Comparison of ENCODE assay signal across 19 cellular contexts in genomic region chr12:10695852-10696251, GRCh38. TPM values are rescaled to one million over a fixed set of nuclear protein-coding genes. Genes with fewer than 3 reads are reported as not detected.
DNase-seq lines count a peak whose midpoint lies in the region; ATAC-seq, FAIRE-seq and TF ChIP-seq lines count a peak whose summit lies in the region.
"Had no signal": no experiment of that assay in that cellular context is flagged by ENCODE, and none has a peak within 500 bp of the region (broad histone marks: within the 10 kb centered on the region; RNA-seq: fewer than 3 reads in every experiment).

No MANE protein-coding gene starts in this region.

- H3K23me2 ChIP-seq in H9 (ENCODE audit: insufficient read length, low read depth, low read length, poor library complexity, severe bottlenecking) = no peaks in the 10 kb centered on the region

- H2BK5ac ChIP-seq in H9 (ENCODE audit: insufficient read length, low read length) = no peak overlapping the region
- H2BK5ac ChIP-seq in IMR-90 (ENCODE audit: low read depth, low read length, poor library complexity, severe bottlenecking) = no peak overlapping the region

- H4K8ac ChIP-seq in H9 (replicated peaks; ENCODE audit: insufficient read length, low read depth, low read length) (no peak overlapping the region), IMR-90 (ENCODE audit: low read depth in 2 of 2, low read length in 2 of 2) (no peak overlapping the region)

- TF ChIP-seq RAD21 in IMR-90 (IDR thresholded peaks at IDR 0.05; ENCODE audit: low read length) (no peak), GM12878 (IDR thresholded peaks at IDR 0.05; ENCODE audit: insufficient read depth, low read depth, low read length) (no peak)

- H3K9me3 ChIP-seq in H9 (ENCODE audit: control insufficient read depth, low read depth, low read length) (no peaks in the 10 kb centered on the region), IMR-90 (ENCODE audit: control insufficient read depth, insufficient read depth, low read length) (no peaks in the 10 kb centered on the region), GM12878 (replicated peaks; ENCODE audit: control insufficient read depth, insufficient read depth, low read length) (no peaks in the 10 kb centered on the region), psoas muscle (no peaks in the 10 kb centered on the region), mammary epithelial cell (replicated peaks; ENCODE audit: insufficient read depth, low read length) (no peaks in the 10 kb centered on the region), uterus (no peaks in the 10 kb centered on the region)

- DNase-seq in H9 (no peak), IMR-90 (no peak), GM12878 (ENCODE audit: low read depth, low spot score) (no peak), psoas muscle (no peak), NCI-H2171 (lab: John Stamatoyannopoulos, UW) (no peak), NCI-H526 treated with DMSO at 0.1 percent for 48 hours (lab: John Stamatoyannopoulos, UW) (no peak), mammary epithelial cell (no peak), uterus (no peak)
- DNase-seq: ACHN; CD4-positive, alpha-beta T cell; DMS79 treated with DMSO at 0.1 percent for 48 hours; GF-D8; HCEC 1CT; HFFc6; KBM-7 had no signal

- BruUV-seq in IMR-90 (replicated peaks; lab: Mats Ljungman, UMichigan) (no TSS peak), GM12878 (replicated peaks; lab: Mats Ljungman, UMichigan) (no TSS peak), mammary epithelial cell (replicated peaks; lab: Mats Ljungman, UMichigan) (no TSS peak)

- H3K4me1 ChIP-seq in H9 (ENCODE audit: insufficient read depth, low read length) = no peaks in the 10 kb centered on the region
- H3K4me1 ChIP-seq in IMR-90 (ENCODE audit: control insufficient read depth, insufficient read depth, low read length) = no peaks in the 10 kb centered on the region
- H3K4me1 ChIP-seq in GM12878 (ENCODE audit: control insufficient read depth, insufficient read depth, low read length) = peaks cover under 1% of the 10 kb centered on the region; the same call in 1 of the 2 replicates
- H3K4me1 ChIP-seq in psoas muscle = peaks cover 10% of the 10 kb centered on the region
- H3K4me1 ChIP-seq in mammary epithelial cell (ENCODE audit: insufficient read depth, low read length) = no peaks in the 10 kb centered on the region
- no peaks in the 10 kb centered on the region for H3K4me1 ChIP-seq in uterus

- no peaks in the 10 kb centered on the region for H3K9me1 ChIP-seq in IMR-90 (ENCODE audit: insufficient read depth, low read length)

- no peak overlapping the region for H2BK120ac ChIP-seq in H9 (ENCODE audit: low read depth, low read length, poor library complexity, severe bottlenecking)
- H2BK120ac ChIP-seq in IMR-90 (ENCODE audit: low read depth, low read length) = no peak overlapping the region

- H2AK5ac ChIP-seq in H9 (ENCODE audit: insufficient read length, low read length) (no peak overlapping the region), IMR-90 (ENCODE audit: low read depth, low read length) (no peak overlapping the region)

- no peaks in the 10 kb centered on the region for H3K79me2 ChIP-seq in H9 (ENCODE audit: insufficient read depth, low read length)
- no peaks in the 10 kb centered on the region for H3K79me2 ChIP-seq in GM12878 (ENCODE audit: control insufficient read depth, insufficient read depth, low read length)
- H3K79me2 ChIP-seq in mammary epithelial cell (ENCODE audit: insufficient read depth, low read length) = peaks cover 16% of the 10 kb centered on the region

- H3K4me3 ChIP-seq in IMR-90 (ENCODE audit: insufficient read depth, low read depth, low read length) = no peak overlapping the region
- no peak overlapping the region for H3K4me3 ChIP-seq in GM12878
- no peak overlapping the region for H3K4me3 ChIP-seq in psoas muscle
- H3K4me3 ChIP-seq in mammary epithelial cell (replicated peaks in 1 of 3; ENCODE audit: insufficient read depth in 1 of 3, low read depth in 2 of 3, low read length in 3 of 3) = no peak overlapping the region
- no peak overlapping the region for H3K4me3 ChIP-seq in uterus

- dilution Hi-C loops in IMR-90 (cut with HindIII; ENCODE audit: low sequenced_read_pairs, unreplicated experiment) = no loop called here
- dilution Hi-C loops in mammary epithelial cell (cut with HindIII; ENCODE audit: low sequenced_read_pairs) = no loop called here

- POLR2A ChIA-PET in IMR-90 (lab: Charles Lee; ENCODE audit: unreplicated experiment) = no interaction called here
- POLR2A ChIA-PET in GM12878 (lab: Charles Lee) = no interaction called here

- H4K5ac ChIP-seq in H9 (ENCODE audit: insufficient read length, low read depth, low read length) (no peak overlapping the region), IMR-90 (ENCODE audit: low read depth, low read length) (no peak overlapping the region)

- H4K20me1 ChIP-seq in H9 (ENCODE audit: control insufficient read depth, insufficient read depth, insufficient read length) = no peaks in the 10 kb centered on the region
- no peaks in the 10 kb centered on the region for H4K20me1 ChIP-seq in IMR-90 (ENCODE audit: insufficient read depth, low read length)
- no peaks in the 10 kb centered on the region for H4K20me1 ChIP-seq in GM12878 (ENCODE audit: control insufficient read depth, insufficient read depth)
- peaks cover 2% of the 10 kb centered on the region for H4K20me1 ChIP-seq in mammary epithelial cell (ENCODE audit: insufficient read depth, low read length)

- H2BK20ac ChIP-seq in H9 (ENCODE audit: low read depth, low read length, poor library complexity, severe bottlenecking) = no peak overlapping the region
- H2BK20ac ChIP-seq in IMR-90 (ENCODE audit: low read depth, low read length) = no peak overlapping the region

- H3K27me3 Mint-ChIP-seq in H9 (ENCODE audit: low read depth) = no peaks in the 10 kb centered on the region
- H3K27me3 Mint-ChIP-seq: CD4-positive, alpha-beta T cell had no signal

- TF ChIP-seq CTCF in H9 (conservative IDR thresholded peaks at IDR 0.05) (no peak), IMR-90 (conservative IDR thresholded peaks at IDR 0.05; ENCODE audit: low read depth, low read length) (no peak), GM12878 (IDR thresholded peaks at IDR 0.05 in 2 of 3, conservative IDR thresholded peaks at IDR 0.05 in 1 of 3; ENCODE audit: control insufficient read depth in 2 of 3, extremely low read depth in 1 of 3, insufficient read depth in 1 of 3, low read depth in 3 of 3, low read length in 3 of 3) (no peak), psoas muscle (IDR thresholded peaks at IDR 0.05) (no peak), mammary epithelial cell (conservative IDR thresholded peaks at IDR 0.05 in 1 of 2, IDR thresholded peaks at IDR 0.05 in 1 of 2; ENCODE audit: extremely low read depth in 1 of 2, insufficient read depth in 1 of 2, low read depth in 1 of 2, low read length in 2 of 2) (no peak), uterus (IDR thresholded peaks at IDR 0.05) (no peak)

- H2BK15ac ChIP-seq in H9 (ENCODE audit: low read depth, low read length) = no peak overlapping the region
- no peak overlapping the region for H2BK15ac ChIP-seq in IMR-90 (ENCODE audit: low read depth, low read length)

- TF ChIP-seq EP300 in GM12878 (IDR thresholded peaks at IDR 0.05; ENCODE audit: borderline replicate concordance in 1 of 2, control insufficient read depth in 1 of 2, low read depth in 2 of 2, low read length in 2 of 2) = no peak

- no peaks in the 10 kb centered on the region for H3K79me1 ChIP-seq in H9 (ENCODE audit: insufficient read depth, low read depth, low read length, poor library complexity, severe bottlenecking)
- H3K79me1 ChIP-seq in IMR-90 (ENCODE audit: low read depth in 1 of 2, low read length in 2 of 2) = no peaks in the 10 kb centered on the region; a peak in 1 of 4 replicates

- peak overlapping the region in 2 of 3 experiments; percentile 13 to 50; a peak in 2 of 7 replicates for H3K27ac Mint-ChIP-seq in H9
- H3K27ac Mint-ChIP-seq: CD4-positive, alpha-beta T cell; HFFc6 had no signal

- no peak overlapping the region for H2BK12ac ChIP-seq in H9 (ENCODE audit: insufficient read length, low read depth, low read length)

- H3K4ac ChIP-seq in H9 (ENCODE audit: low read depth, low read length) = no peak overlapping the region
- H3K4ac ChIP-seq in IMR-90 (ENCODE audit: low read depth, low read length) = no peak overlapping the region

- H3K27me3 ChIP-seq in H9 (ENCODE audit: insufficient read depth, low read length) = no peaks in the 10 kb centered on the region
- H3K27me3 ChIP-seq in IMR-90 (ENCODE audit: control insufficient read depth, insufficient read depth, low read length) = no peaks in the 10 kb centered on the region
- H3K27me3 ChIP-seq in GM12878 (replicated peaks in 1 of 2; ENCODE audit: control insufficient read depth in 2 of 2, insufficient read depth in 2 of 2, low read length in 1 of 2) = no peaks in the 10 kb centered on the region
- no peaks in the 10 kb centered on the region for H3K27me3 ChIP-seq in psoas muscle (ENCODE audit: insufficient read depth in 3 of 3, low read length in 2 of 3)
- no peaks in the 10 kb centered on the region for H3K27me3 ChIP-seq in mammary epithelial cell (ENCODE audit: insufficient read depth, low read length)
- H3K27me3 ChIP-seq in uterus = no peaks in the 10 kb centered on the region

- RAD21 ChIA-PET in GM12878 (lab: Charles Lee; ENCODE audit: unreplicated experiment) = interaction anchor here (1.6 kb wide), 1 partner anchor 54 kb away, joined by 4 read pairs; no protein-coding TSS in a partner anchor

- no peaks in the 10 kb centered on the region for H3K9me3 Mint-ChIP-seq in H9
- H3K9me3 Mint-ChIP-seq: CD4-positive, alpha-beta T cell; HFFc6 had no signal

- no peak overlapping the region for H3K14ac ChIP-seq in H9 (ENCODE audit: insufficient read depth, low read length)
- H3K14ac ChIP-seq in IMR-90 (replicated peaks; ENCODE audit: low read depth, low read length) = no peak overlapping the region

- in situ Hi-C loops in IMR-90 (cut with MboI; ENCODE audit: low sequenced_read_pairs) = no loop called here
- in situ Hi-C loops in GM12878 (cut with MboI) = no loop called here
- in situ Hi-C loops in mammary epithelial cell (cut with MboI; ENCODE audit: low sequenced_read_pairs in 2 of 2) = loop anchor here in 1 of 2 donors (25.0 kb wide), 1 partner anchor 459 kb away; no protein-coding TSS in a partner anchor

- H3K36me3 ChIP-seq in IMR-90 (ENCODE audit: control insufficient read depth, insufficient read depth, low read length) = peaks cover 30% of the 10 kb centered on the region
- H3K36me3 ChIP-seq in GM12878 (ENCODE audit: control insufficient read depth in 2 of 2, insufficient read depth in 2 of 2, low read length in 1 of 2) = peaks cover 0 to 17% of the 10 kb centered on the region in 2 experiments; a peak in 2 of 4 replicates
- peaks cover 5 to 45% of the 10 kb centered on the region in 2 donors for H3K36me3 ChIP-seq in psoas muscle (ENCODE audit: insufficient read depth in 1 of 2, low read depth in 1 of 2)
- H3K36me3 ChIP-seq in mammary epithelial cell (ENCODE audit: insufficient read depth, low read length) = peaks cover 36% of the 10 kb centered on the region
- H3K36me3 ChIP-seq in uterus = no peaks in the 10 kb centered on the region

- ATAC-seq in IMR-90 (ENCODE audit: low read depth) (no peak), GM12878 (peak; percentile 22; the same call in 1 of the 3 replicates), psoas muscle (peak; percentile 35 to 41 (median 40))

- intact Hi-C loops in IMR-90 (cut with micrococcal nuclease) = no loop called here
- intact Hi-C loops in GM12878 (cut with micrococcal nuclease; ENCODE audit: unreplicated experiment) = no loop called here
- intact Hi-C loops in psoas muscle (cut with DNase I) = no loop called here
- intact Hi-C loops in mammary epithelial cell (cut with micrococcal nuclease) = no loop called here
- intact Hi-C loops in uterus (cut with DNase I; ENCODE audit: low total_unique reads) = no loop called here

- H3K9ac ChIP-seq in H9 (ENCODE audit: extremely low read depth, insufficient read length, low read length) (no peak overlapping the region), IMR-90 (ENCODE audit: low read depth, low read length) (no peak overlapping the region), GM12878 (ENCODE audit: control insufficient read depth, insufficient read depth, low read length) (no peak overlapping the region), mammary epithelial cell (ENCODE audit: insufficient read depth, low read length) (no peak overlapping the region)

- H4K91ac ChIP-seq in H9 (ENCODE audit: insufficient read length, low read depth, low read length) = no peak overlapping the region
- H4K91ac ChIP-seq in IMR-90 (ENCODE audit: insufficient read depth, low read depth, low read length) = no peak overlapping the region

- H3K56ac ChIP-seq in H9 (ENCODE audit: insufficient read length, low read depth, low read length) (no peak overlapping the region), IMR-90 (ENCODE audit: extremely low read depth, insufficient read depth, low read length) (no peak overlapping the region)

- FAIRE-seq in GM12878 (lab: Jason Lieb, UNC) = no peak
- FAIRE-seq: A204.1, H1 had no signal

- H3K4me2 ChIP-seq in H9 (ENCODE audit: insufficient read depth, insufficient read length, low read length) (no peak overlapping the region), IMR-90 (ENCODE audit: low read depth, low read length) (no peak overlapping the region), GM12878 (ENCODE audit: control insufficient read depth, insufficient read depth) (no peak overlapping the region), mammary epithelial cell (ENCODE audit: insufficient read depth, low read depth, low read length) (no peak overlapping the region)

- H3K4me3 Mint-ChIP-seq in H9 = no peak overlapping the region
- H3K4me3 Mint-ChIP-seq: CD4-positive, alpha-beta T cell; HFFc6 had no signal

- CTCF ChIA-PET in IMR-90 (lab: Yijun Ruan, JAX) = interaction anchor here (0.6 to 1.6 kb wide), 3 partner anchors 10 to 330 kb away, joined by 3 to 5 read pairs (median 5); no protein-coding TSS in a partner anchor
- CTCF ChIA-PET in GM12878 (lab: Yijun Ruan, JAX) = interaction anchor here (3.2 kb wide), 1 partner anchor 23 kb away, joined by 10 read pairs; no protein-coding TSS in a partner anchor
- CTCF ChIA-PET in mammary epithelial cell (lab: Charles Lee; ENCODE audit: low non-redundant PET) = no interaction called here

- no peak overlapping the region for H2AFZ ChIP-seq in H9 (ENCODE audit: low read length)
- no peak overlapping the region for H2AFZ ChIP-seq in IMR-90 (replicated peaks; ENCODE audit: low read length, poor library complexity)
- H2AFZ ChIP-seq in GM12878 (ENCODE audit: control insufficient read depth, low read depth, low read length) = no peak overlapping the region
- H2AFZ ChIP-seq in mammary epithelial cell (ENCODE audit: low read depth, low read length) = no peak overlapping the region

- H2AK9ac ChIP-seq in IMR-90 (replicated peaks; ENCODE audit: low read depth, low read length, poor library complexity) = no peak overlapping the region

- H3K4me1 Mint-ChIP-seq in H9 = no peaks in the 10 kb centered on the region

- peaks cover 12 to 44% (median 39%) of the 10 kb centered on the region in 3 experiments; a peak in 6 of 7 replicates for H3K36me3 Mint-ChIP-seq in H9 (ENCODE audit: insufficient read depth in 1 of 3, low read depth in 3 of 3)

- H3K18ac ChIP-seq in H9 (ENCODE audit: insufficient read length, low read depth, low read length) (no peak overlapping the region), IMR-90 (ENCODE audit: low read depth, low read length) (no peak overlapping the region)

- H3K23ac ChIP-seq in H9 (ENCODE audit: insufficient read length, low read depth, low read length) = no peak overlapping the region
- no peak overlapping the region for H3K23ac ChIP-seq in IMR-90 (ENCODE audit: low read depth, low read length)

- TF ChIP-seq POLR2A in IMR-90 (IDR thresholded peaks at IDR 0.05; ENCODE audit: low read depth, low read length) (0 out of 2 replicates have a peak, but pooled peaks have one; percentile 38), GM12878 (IDR thresholded peaks at IDR 0.05; ENCODE audit: low read depth, low read length) (no peak), uterus (IDR thresholded peaks at IDR 0.05) (no peak)

- H3T11ph ChIP-seq in H9 (ENCODE audit: low read length) = no peak overlapping the region

- H3K27ac ChIP-seq in H9 (ENCODE audit: insufficient read length, low read depth, low read length) = no peak overlapping the region
- H3K27ac ChIP-seq in IMR-90 (ENCODE audit: insufficient read depth, low read length) = no peak overlapping the region
- no peak overlapping the region for H3K27ac ChIP-seq in GM12878 (ENCODE audit: control insufficient read depth, insufficient read depth)
- peak overlapping the region; percentile 11 for H3K27ac ChIP-seq in psoas muscle
- H3K27ac ChIP-seq in mammary epithelial cell (ENCODE audit: insufficient read depth, low read depth, low read length) = no peak overlapping the region
- H3K27ac ChIP-seq in uterus = no peak overlapping the region
- H3K27ac ChIP-seq: C4-2B, HL-60 had no signal

- SMC1A ChIA-PET in GM12878 (lab: Charles Lee; ENCODE audit: uncharacterized antibody, unreplicated experiment) = no interaction called here

- WGBS in H9 (ENCODE audit: extremely low coverage, insufficient read length, low lambda C conversion rate) = no CpG with 5 or more reads among the region's 7 CpGs
- WGBS in IMR-90 (ENCODE audit: extremely low coverage in 2 of 2, insufficient read length in 1 of 2), 2 experiments = 100% methylated on average over 1 of the region's 7 CpGs; no CpG with 5 or more reads in 1 of the 2 experiments
- WGBS in GM12878 (ENCODE audit: insufficient coverage, insufficient replicate concordance, low lambda C conversion rate, missing lambda C conversion rate) = 73% methylated on average over 7 of the region's 7 CpGs
- WGBS in psoas muscle, 3 donors = 59 to 89% (median 73%) methylated on average over 7 of the region's 7 CpGs
- WGBS in mammary epithelial cell (ENCODE audit: low coverage, missing lambda C conversion rate) = 82% methylated on average over 6 of the region's 7 CpGs

RNA-seq across cellular contexts. Expression of gene STYK1, which starts 22.0 kb away (rescaled TPM):
- total RNA-seq in H9 (2021) = 0.37 and 0.57 TPM in 2 replicates
- 0.72 and 1.1 TPM in 2 replicates for total RNA-seq in IMR-90 (2012; rRNA removed)
- 0.34 and 0.36 TPM in 2 replicates for polyA plus RNA-seq in IMR-90 (2012; rRNA removed)
- 0.15 and 0.21 TPM in 2 replicates for polyA plus RNA-seq in IMR-90 (2012; cell fraction: cytosol; rRNA removed)
- 0.18 and 0.36 TPM in 2 replicates for polyA plus RNA-seq in IMR-90 (2012; cell fraction: nucleus; rRNA removed; ENCODE audit: low replicate concordance)
- total RNA-seq in GM12878 (2013; cell fraction: nucleolus; rRNA removed) = not detected in 2 replicates
- 0.71 and 0.73 TPM in 2 replicates for total RNA-seq in GM12878 (2014; rRNA removed)
- total RNA-seq in GM12878 (2014; rRNA removed; fragmentation: Illumina TruSeq; extraction: Trizol) = 0.97 and 1.1 TPM in 2 replicates
- total RNA-seq in GM12878 (2021) = 0.48 and 1.0 TPM in 2 replicates
- polyA plus RNA-seq in GM12878 (2011; ENCODE audit: low read depth) = 0.08 TPM
- not detected in 2 replicates for polyA plus RNA-seq in GM12878 (2011; rRNA removed)
- not detected in 2 replicates for polyA plus RNA-seq in GM12878 (2011; cell fraction: cytosol; rRNA removed)
- polyA plus RNA-seq in GM12878 (2011; cell fraction: nucleus; rRNA removed) = not detected in 2 replicates
- polyA plus RNA-seq in GM12878 (2012) = 0.12 and 0.94 TPM in 2 replicates
- 1.2 TPM in 2 replicates for polyA plus RNA-seq in GM12878 (2014; fragmentation: Illumina TruSeq; extraction: Trizol)
- under 1 TPM; 0.73 to 0.87 TPM for polyA plus RNA-seq in GM12878 (2014; fragmentation: Nextera tagmentation; extraction: Ambion mirVana)
- polyA plus RNA-seq in GM12878 (2014; rRNA removed) = 0.78 and 0.84 TPM in 2 replicates
- polyA plus RNA-seq in GM12878 (2016; fragmentation: Nextera tagmentation; extraction: Ambion mirVana) = under 1 TPM; 0.62 to 0.82 TPM
- polyA minus RNA-seq in GM12878 (2011; rRNA and poly(A)+ RNA removed) = not detected in 2 replicates
- polyA minus RNA-seq in GM12878 (2011; cell fraction: cytosol; rRNA and poly(A)+ RNA removed) = not detected in 2 replicates
- polyA minus RNA-seq in GM12878 (2011; cell fraction: nucleus; rRNA and poly(A)+ RNA removed) = not detected in 2 replicates
- total RNA-seq in psoas muscle = under 1 TPM in 3 of 4 donors, not detected in 1; 0.06 to 0.18 (median 0.09) TPM
- polyA plus RNA-seq in psoas muscle = under 1 TPM in 2 of 3 donors, not detected in 1; 0.03 to 0.29 TPM
- 1 to 10 TPM; 4.8 to 4.9 TPM for total RNA-seq in mammary epithelial cell
- 3.6 TPM for polyA plus RNA-seq in mammary epithelial cell
- 5.3 TPM for polyA minus RNA-seq in mammary epithelial cell
- 1 to 10 TPM in 1 of 4 donors, under 1 TPM in 1, not detected in 2; 0.62 to 2.1 TPM for total RNA-seq in uterus
- total RNA-seq: CD4-positive, alpha-beta T cell had no signal

RNA-seq across cellular contexts. Expression of gene YBX3, which starts 27.3 kb away (rescaled TPM):
- total RNA-seq in H9 (2021) (343 and 350 TPM in 2 replicates), IMR-90 (2012; rRNA removed) (33.7 and 60.8 TPM in 2 replicates), GM12878 (2014; rRNA removed) (71.7 and 83.5 TPM in 2 replicates), GM12878 (2014; rRNA removed; fragmentation: Illumina TruSeq; extraction: Trizol) (110 TPM in 2 replicates), GM12878 (2021) (221 and 234 TPM in 2 replicates), psoas muscle (1,000 to 10,000 TPM; 3,022 to 5,174 (median 4,517) TPM), mammary epithelial cell (100 to 1,000 TPM; 323 to 416 TPM), uterus (100 to 1,000 TPM in 3 of 4 donors, 10 to 100 TPM in 1; 49.4 to 372 (median 216) TPM)
- polyA plus RNA-seq in IMR-90 (2012; rRNA removed) (131 and 132 TPM in 2 replicates), GM12878 (2011; rRNA removed) (97.2 and 98.6 TPM in 2 replicates), GM12878 (2014; fragmentation: Illumina TruSeq; extraction: Trizol) (162 and 211 TPM in 2 replicates), GM12878 (2014; fragmentation: Nextera tagmentation; extraction: Ambion mirVana) (100 to 1,000 TPM in 1 of 2 experiments, 10 to 100 TPM in 1; 49.1 to 113 TPM), GM12878 (2014; rRNA removed) (116 and 123 TPM in 2 replicates), GM12878 (2016; fragmentation: Nextera tagmentation; extraction: Ambion mirVana) (100 to 1,000 TPM in 1 of 2 experiments, 10 to 100 TPM in 1; 25.9 to 169 TPM), psoas muscle (1,000 to 10,000 TPM; 2,735 to 6,125 (median 4,885) TPM), mammary epithelial cell (369 TPM)
- 188 and 191 TPM in 2 replicates for polyA plus RNA-seq in IMR-90 (2012; cell fraction: cytosol; rRNA removed)
- 232 and 587 TPM in 2 replicates for polyA plus RNA-seq in IMR-90 (2012; cell fraction: nucleus; rRNA removed; ENCODE audit: low replicate concordance)
- 110 and 114 TPM in 2 replicates for total RNA-seq in GM12878 (2013; cell fraction: nucleolus; rRNA removed)
- polyA plus RNA-seq in GM12878 (2011; ENCODE audit: low read depth) = 46.5 TPM
- polyA plus RNA-seq in GM12878 (2011; cell fraction: cytosol; rRNA removed) = 115 and 130 TPM in 2 replicates
- 180 and 225 TPM in 2 replicates for polyA plus RNA-seq in GM12878 (2011; cell fraction: nucleus; rRNA removed)
- polyA plus RNA-seq in GM12878 (2012) = 88.0 and 148 TPM in 2 replicates
- 59.5 and 81.5 TPM in 2 replicates for polyA minus RNA-seq in GM12878 (2011; rRNA and poly(A)+ RNA removed)
- polyA minus RNA-seq in GM12878 (2011; cell fraction: cytosol; rRNA and poly(A)+ RNA removed) = 34.6 and 35.9 TPM in 2 replicates
- polyA minus RNA-seq in GM12878 (2011; cell fraction: nucleus; rRNA and poly(A)+ RNA removed) = 102 and 136 TPM in 2 replicates
- 461 TPM for polyA minus RNA-seq in mammary epithelial cell
